ENCODE assay signal across 8 cellular contexts in genomic region chr6:45419574-45420082, GRCh38. TPM values are rescaled to one million over a fixed set of nuclear protein-coding genes. Genes with fewer than 3 reads are reported as not detected.
A peak's percentile ranks its signal among the peaks of the same experiment; 100 is the strongest.
DNase-seq lines count a peak whose midpoint lies in the region; ATAC-seq and TF ChIP-seq lines count a peak whose summit lies in the region.

No MANE protein-coding gene starts in this region.

- peaks cover 7% of the 10 kb centered on the region for H3K27me3 ChIP-seq in CD8-positive, alpha-beta memory T cell (ENCODE audit: insufficient read depth, low read length, poor library complexity, severe bottlenecking)

- no peak for ATAC-seq in central memory CD8-positive, alpha-beta T cell (replicated peaks; ENCODE audit: extremely low read depth, poor library complexity, severe bottlenecking)
- ATAC-seq in left lobe of liver (peak; percentile 78), HG03439 (IDR thresholded peaks at IDR 0.05; ENCODE audit: unreplicated experiment) (no peak), HG02973 (IDR thresholded peaks at IDR 0.05; ENCODE audit: unreplicated experiment) (no peak)

- no peak overlapping the region for H3K27ac ChIP-seq in CD8-positive, alpha-beta memory T cell (ENCODE audit: low read depth, low read length)
- peak overlapping the region; percentile 18; the same call in 1 of the 2 replicates for H3K27ac ChIP-seq in VCaP

- TF ChIP-seq CTCF in LNCAP (IDR thresholded peaks at IDR 0.05), result peak; percentile 66
- peak; percentile 82 for TF ChIP-seq CTCF in VCaP (conservative IDR thresholded peaks at IDR 0.05)

- POLR2A ChIA-PET in CD8-positive, alpha-beta memory T cell (lab: Charles Lee), result interaction anchor here (1.6 kb wide), 1 partner anchor 42 kb away, joined by 6 read pairs; the partner anchor contains the start of gene SUPT3H

- H3K9me3 ChIP-seq in CD8-positive, alpha-beta memory T cell (ENCODE audit: low read length), result no peaks in the 10 kb centered on the region

- peaks cover 24 to 27% of the 10 kb centered on the region in 2 donors for H3K27me3 Mint-ChIP-seq in CD8-positive, alpha-beta memory T cell
- peaks cover 35% of the 10 kb centered on the region for H3K27me3 Mint-ChIP-seq in central memory CD8-positive, alpha-beta T cell

- H3K27ac Mint-ChIP-seq in CD8-positive, alpha-beta memory T cell, result peak overlapping the region in 7 of 8 donors; percentile 5 to 98 (median 94)
- peak overlapping the region; percentile 95 for H3K27ac Mint-ChIP-seq in central memory CD8-positive, alpha-beta T cell (ENCODE audit: low read depth)

- H3K4me3 Mint-ChIP-seq in CD8-positive, alpha-beta memory T cell, result peak overlapping the region; percentile 88 to 98 (median 97)
- H3K4me3 Mint-ChIP-seq in central memory CD8-positive, alpha-beta T cell, result peak overlapping the region; percentile 98

- peaks cover 24% of the 10 kb centered on the region for H3K4me1 ChIP-seq in CD8-positive, alpha-beta memory T cell (ENCODE audit: insufficient read depth, low read length)

- no peaks in the 10 kb centered on the region for H3K9me3 Mint-ChIP-seq in CD8-positive, alpha-beta memory T cell
- no peaks in the 10 kb centered on the region for H3K9me3 Mint-ChIP-seq in central memory CD8-positive, alpha-beta T cell

- peak in 4 of 5 donors; percentile 22 to 65 (median 44) for DNase-seq in CD8-positive, alpha-beta memory T cell
- peak; percentile 30 to 35 for DNase-seq in central memory CD8-positive, alpha-beta T cell (ENCODE audit: low spot score in 2 of 2)
- DNase-seq in left lobe of liver (ENCODE audit: low spot score), result peak; percentile 63
- peak; percentile 56 to 67 for DNase-seq in stimulated activated CD4-positive, alpha-beta T cell treated with anti-CD3 and anti-CD28 coated beads, Interleukin-4, amount 100 ng/mL, for 48 hours (ENCODE audit: low read depth in 2 of 2)

- peaks cover 30 to 40% (median 37%) of the 10 kb centered on the region in 3 donors for H3K4me1 Mint-ChIP-seq in CD8-positive, alpha-beta memory T cell
- H3K4me1 Mint-ChIP-seq in central memory CD8-positive, alpha-beta T cell, result peaks cover 44% of the 10 kb centered on the region

- CTCF ChIA-PET in CD8-positive, alpha-beta memory T cell (lab: Charles Lee), result interaction anchor here (1.1 to 4.0 kb wide), 4 partner anchors 42 to 777 kb away, joined by 3 to 22 read pairs (median 12); partner anchors contain the start of gene SUPT3H

- peak overlapping the region; percentile 46 for H3K4me3 ChIP-seq in CD8-positive, alpha-beta memory T cell (ENCODE audit: low read length)

- H3K36me3 ChIP-seq in CD8-positive, alpha-beta memory T cell (ENCODE audit: insufficient read depth, low read length), result no peaks in the 10 kb centered on the region

- H3K36me3 Mint-ChIP-seq in CD8-positive, alpha-beta memory T cell, result peaks cover 0 to 10% (median 0%) of the 10 kb centered on the region in 3 donors
- H3K36me3 Mint-ChIP-seq in central memory CD8-positive, alpha-beta T cell (ENCODE audit: insufficient read depth), result peaks cover 18% of the 10 kb centered on the region

RNA-seq across cellular contexts. Expression of gene SUPT3H, which starts 41.9 kb away (rescaled TPM):
- 10 to 100 TPM; 14.6 to 17.1 TPM for total RNA-seq in CD8-positive, alpha-beta memory T cell
- polyA plus RNA-seq in CD8-positive, alpha-beta memory T cell, result 13.7 TPM
- total RNA-seq in left lobe of liver, result 1.2 TPM
